In the genomic region with DNA sequence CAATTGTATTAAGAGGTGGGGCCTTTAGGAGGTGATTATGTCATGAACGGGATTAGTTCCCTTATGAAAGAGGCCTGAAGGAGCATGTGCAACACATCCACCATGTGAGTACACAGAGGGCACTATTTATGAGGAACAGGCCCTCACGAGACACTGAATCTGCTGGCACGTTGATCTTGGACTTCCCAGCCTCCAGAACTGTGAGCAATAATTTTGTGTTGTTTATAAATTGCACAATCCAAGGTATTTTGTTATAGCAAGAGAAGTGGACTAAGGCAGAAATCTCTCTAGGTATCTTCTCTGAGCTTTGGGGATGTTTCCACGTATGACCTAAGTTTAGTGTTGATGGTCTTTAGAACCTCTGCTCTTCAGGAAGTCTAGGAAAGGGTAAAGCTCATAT, we compare ENCODE assay signal across 23 cellular contexts.
"Had no signal": no experiment of that assay in that cellular context is flagged by ENCODE, and none has a peak within 500 bp of the region (broad histone marks: within the 10 kb centered on the region; RNA-seq: fewer than 3 reads in every experiment).

No MANE protein-coding gene starts in this region.

- H3K4me1 Mint-ChIP-seq: central memory CD8-positive, alpha-beta T cell had no signal

- H3K27me3 Mint-ChIP-seq: activated CD8-positive, alpha-beta memory T cell treated with anti-CD3 and anti-CD28 coated beads, Interleukin-2, amount 10 ng/mL, durations not matched to agents 7 days and 5 days; activated naive CD4-positive, alpha-beta T cell treated with anti-CD3 and anti-CD28 coated beads, Interleukin-2, amount 50 U/mL, for 24 hours; activated T-cell treated with anti-CD3 and anti-CD28 coated beads, Interleukin-2, amount 50 U/mL, for 24 hours; central memory CD8-positive, alpha-beta T cell had no signal

- H3K27ac ChIP-seq: PC-9 had no signal

- H3K27ac Mint-ChIP-seq: activated CD8-positive, alpha-beta memory T cell treated with anti-CD3 and anti-CD28 coated beads, Interleukin-2, amount 10 ng/mL, durations not matched to agents 7 days and 5 days; activated naive CD4-positive, alpha-beta T cell treated with anti-CD3 and anti-CD28 coated beads, Interleukin-2, amount 50 U/mL, for 24 hours; activated T-cell treated with anti-CD3 and anti-CD28 coated beads, Interleukin-2, amount 50 U/mL, for 24 hours; activated T-helper 1 cell treated with anti-CD3 and anti-CD28 coated beads, Interleukin-12 subunit alpha, Interleukin-12 subunit beta, Interleukin-2, Interleukin-4 antibody, amounts not matched to agents 30 ng/mL and 10 ng/mL and 1 ng/mL, durations not matched to agents 14 hours and 24 hours and 36 hours; T-helper 1 cell treated with Interleukin-12 subunit alpha and Interleukin-12 subunit beta and Interleukin-4 antibody, amounts not matched to agents 30 μg/mL and 1 μg/mL, for 36 hours; WTC11 had no signal

- DNase-seq: activated CD4-positive, alpha-beta T cell treated with anti-CD3 and anti-CD28 coated beads for 48 hours; activated CD4-positive, alpha-beta T cell treated with anti-CD3 and anti-CD28 coated beads, Interleukin-2, amount 50 U/mL, for 4 hours; activated CD4-positive, CD25-positive, alpha-beta regulatory T cell treated with anti-CD3 and anti-CD28 coated beads, Interleukin-2, amount 50 U/mL, for 72 hours; activated CD8-positive, alpha-beta memory T cell treated with anti-CD3 and anti-CD28 coated beads, Interleukin-2, amount 10 ng/mL, durations not matched to agents 7 days and 5 days; activated effector memory CD4-positive, alpha-beta T cell treated with Interleukin-2 at 50 U/mL for 16 hours; activated naive CD4-positive, alpha-beta T cell; activated T-cell treated with anti-CD3 and anti-CD28 coated beads, Interleukin-2, amount 50 U/mL, for 24 hours; aorta; KG1; NCI-H1092; NCI-H1417; NCI-H2029; NCI-H2107; NCI-H2171 treated with DMSO at 0.1 percent for 48 hours; NCI-H226; NCI-H526 treated with DMSO at 0.1 percent for 48 hours; PC-9; SHP77 treated with DMSO at 0.1 percent for 48 hours had no signal

- H3K36me3 Mint-ChIP-seq: activated naive CD4-positive, alpha-beta T cell treated with anti-CD3 and anti-CD28 coated beads, Interleukin-2, amount 50 U/mL, for 24 hours; WTC11 had no signal

- H2AFZ ChIP-seq: PC-9 had no signal

- ATAC-seq: activated CD8-positive, alpha-beta memory T cell treated with anti-CD3 and anti-CD28 coated beads, Interleukin-2, amount 10 ng/mL, durations not matched to agents 7 days and 5 days; WTC11 had no signal

- H3K4me2 ChIP-seq: PC-9 had no signal

- H3K9me3 Mint-ChIP-seq: activated naive CD4-positive, alpha-beta T cell treated with anti-CD3 and anti-CD28 coated beads, Interleukin-2, amount 50 U/mL, for 24 hours; central memory CD8-positive, alpha-beta T cell had no signal

- H3K4me3 ChIP-seq: PC-9 had no signal

- H3K4me3 Mint-ChIP-seq: activated CD8-positive, alpha-beta memory T cell treated with anti-CD3 and anti-CD28 coated beads, Interleukin-2, amount 10 ng/mL, durations not matched to agents 7 days and 5 days; activated naive CD4-positive, alpha-beta T cell treated with anti-CD3 and anti-CD28 coated beads, Interleukin-2, amount 50 U/mL, for 24 hours; activated T-cell treated with anti-CD3 and anti-CD28 coated beads, Interleukin-2, amount 50 U/mL, for 24 hours; activated T-helper 1 cell treated with anti-CD3 and anti-CD28 coated beads, Interleukin-12 subunit alpha, Interleukin-12 subunit beta, Interleukin-2, Interleukin-4 antibody, amounts not matched to agents 30 ng/mL and 10 ng/mL and 1 ng/mL, durations not matched to agents 14 hours and 24 hours and 36 hours; central memory CD8-positive, alpha-beta T cell; T-helper 1 cell treated with Interleukin-12 subunit alpha and Interleukin-12 subunit beta and Interleukin-4 antibody, amounts not matched to agents 30 μg/mL and 1 μg/mL, for 36 hours; WTC11 had no signal
